10 cellular contexts compared by ENCODE assay signal in the genomic region with DNA sequence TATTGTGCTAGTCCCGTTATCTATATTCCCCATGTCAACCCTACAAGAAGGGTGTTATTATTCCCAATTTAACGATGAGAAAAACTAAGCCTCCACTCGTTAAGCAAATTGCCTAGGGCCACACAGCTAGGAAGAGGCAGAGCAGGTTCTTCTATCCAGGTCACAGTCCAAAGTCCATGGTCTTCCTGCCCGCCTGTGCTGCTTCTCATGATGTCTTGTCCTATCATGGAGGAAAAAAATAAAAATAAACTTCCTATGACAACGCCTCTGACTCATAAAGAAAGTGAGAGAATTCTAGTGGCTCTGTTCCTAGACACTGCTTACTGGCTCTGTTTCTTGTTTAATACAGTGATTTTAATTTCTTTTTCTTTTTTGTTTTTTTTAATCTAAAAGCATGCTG. TPM values are rescaled to one million over a fixed set of nuclear protein-coding genes. Genes with fewer than 3 reads are reported as not detected.
A peak's percentile ranks its signal among the peaks of the same experiment; 100 is the strongest.
DNase-seq lines count a peak whose midpoint lies in the region; ATAC-seq and TF ChIP-seq lines count a peak whose summit lies in the region.
"Had no signal": no experiment of that assay in that cellular context is flagged by ENCODE, and none has a peak within 500 bp of the region (broad histone marks: within the 10 kb centered on the region; RNA-seq: fewer than 3 reads in every experiment).

No MANE protein-coding gene starts in this region.

- DNase-seq in NCI-H1048 (lab: John Stamatoyannopoulos, UW): peak; percentile 9
- peak; percentile 84 for DNase-seq in fibroblast of mammary gland (ENCODE audit: low read depth)
- DNase-seq in NCI-H2196 (lab: John Stamatoyannopoulos, UW; ENCODE audit: unreplicated experiment): no peak
- no peak for DNase-seq in DMS 273 treated with DMSO at 0.1 percent for 48 hours (lab: John Stamatoyannopoulos, UW)
- no peak for DNase-seq in lower leg skin (ENCODE audit: low spot score in 2 of 2)
- DNase-seq: DMS153, NCI-H1436 treated with DMSO at 0.1 percent for 48 hours had no signal

- H3K4me1 ChIP-seq in rectal smooth muscle tissue (ENCODE audit: control insufficient read depth, insufficient read depth, low read length): peaks cover 29% of the 10 kb centered on the region

- TF ChIP-seq CTCF in fibroblast of mammary gland (conservative IDR thresholded peaks at IDR 0.05; ENCODE audit: control insufficient read depth, insufficient read depth, low read depth, low read length) (no peak), lower leg skin (IDR thresholded peaks at IDR 0.05) (no peak)

- intact Hi-C loops in lower leg skin (cut with DNase I; ENCODE audit: low total_unique reads): no loop called here

- ATAC-seq in GM18498 (IDR thresholded peaks at IDR 0.05; ENCODE audit: unreplicated experiment): peak; percentile 51
- no peak for ATAC-seq in GM19328 (IDR thresholded peaks at IDR 0.05; ENCODE audit: unreplicated experiment)

- peak overlapping the region; percentile 78 for H3K27ac ChIP-seq in rectal smooth muscle tissue (ENCODE audit: low read depth, low read length)

- H3K9ac ChIP-seq in rectal smooth muscle tissue (ENCODE audit: low read length): no peak overlapping the region

- H3K27me3 ChIP-seq in rectal smooth muscle tissue (ENCODE audit: control insufficient read depth, insufficient read depth, low read length): no peaks in the 10 kb centered on the region

- 29 to 42% methylated on average over 5 of the region's 5 CpGs for WGBS in lower leg skin, 2 donors

- TF ChIP-seq POLR2A in lower leg skin (IDR thresholded peaks at IDR 0.05): no peak

- no peaks in the 10 kb centered on the region for H3K36me3 ChIP-seq in rectal smooth muscle tissue (ENCODE audit: control insufficient read depth, insufficient read depth, low read length)

- H3K4me3 ChIP-seq in fibroblast of mammary gland (ENCODE audit: control insufficient read depth, low read depth, low read length) (no peak overlapping the region), rectal smooth muscle tissue (ENCODE audit: low read length) (no peak overlapping the region), lower leg skin (ENCODE audit: low read depth, poor library complexity, severe bottlenecking) (no peak overlapping the region)

RNA-seq across cellular contexts. Expression of a gene that starts 9.7 kb away (rescaled TPM):
- 10 to 100 TPM in 1 of 4 donors, 1 to 10 TPM in 3; 5.0 to 11.5 (median 7.2) TPM for total RNA-seq in lower leg skin

Comparison
In these comparisons a context has a peak if more than half of its experiments do, and no peak if none do; other contexts are left out.
1. DNase-seq: peak in NCI-H1048 (single experiment) and fibroblast of mammary gland (single experiment); none in NCI-H2196 (single experiment), DMS 273 treated with DMSO at 0.1 percent for 48 hours (single experiment) and lower leg skin (0 of 2).